ENCODE assay signal across 20 cellular contexts in genomic region chr17:58047751-58048150, GRCh38.
"Had no signal": no experiment of that assay in that cellular context is flagged by ENCODE, and none has a peak within 500 bp of the region (broad histone marks: within the 10 kb centered on the region; RNA-seq: fewer than 3 reads in every experiment).

No MANE protein-coding gene starts in this region.

- H3K36me3 Mint-ChIP-seq: activated CD4-positive, alpha-beta memory T cell treated with anti-CD3 and anti-CD28 coated beads for 36 hours; activated naive CD8-positive, alpha-beta T cell; natural killer cell treated with Interleukin-12 subunit alpha and Interleukin-12 subunit beta and Interleukin-15 and Interleukin-18, amount 100 ng/mL, for 72 hours; stimulated activated naive B cell treated with anti-CD40 and anti-IgM and Interleukin-4, amounts not matched to agents 10 μg/mL and 1 μg/mL and 100 μg/mL, for 72 hours; WTC11 had no signal

- H3K27ac Mint-ChIP-seq: activated CD4-positive, alpha-beta memory T cell treated with anti-CD3 and anti-CD28 coated beads for 36 hours; activated CD4-positive, alpha-beta T cell treated with anti-CD3 and anti-CD28 coated beads for 36 hours; activated naive CD8-positive, alpha-beta T cell; activated T-helper 1 cell treated with anti-CD3 and anti-CD28 coated beads, Interleukin-12 subunit alpha, Interleukin-12 subunit beta, Interleukin-2, Interleukin-4 antibody, amounts not matched to agents 30 ng/mL and 10 ng/mL and 1 ng/mL, durations not matched to agents 14 hours and 24 hours and 36 hours; dendritic cell treated with granulocyte-macrophage colony-stimulating factor and Interleukin-4, amounts not matched to agents 40 ng/mL and 50 ng/mL, for 4 days; natural killer cell treated with Interleukin-12 subunit alpha and Interleukin-12 subunit beta and Interleukin-15 and Interleukin-18, amount 100 ng/mL, for 72 hours; stimulated activated naive B cell treated with anti-CD40 and anti-IgM and Interleukin-4, amounts not matched to agents 10 μg/mL and 1 μg/mL and 100 μg/mL, for 72 hours; WTC11 had no signal

- H3K9me3 Mint-ChIP-seq: activated CD4-positive, alpha-beta memory T cell treated with anti-CD3 and anti-CD28 coated beads for 36 hours; activated T-helper 1 cell treated with anti-CD3 and anti-CD28 coated beads, Interleukin-12 subunit alpha, Interleukin-12 subunit beta, Interleukin-2, Interleukin-4 antibody, amounts not matched to agents 30 ng/mL and 10 ng/mL and 1 ng/mL, durations not matched to agents 14 hours and 24 hours and 36 hours; dendritic cell treated with granulocyte-macrophage colony-stimulating factor and Interleukin-4, amounts not matched to agents 40 ng/mL and 50 ng/mL, for 4 days; natural killer cell treated with Interleukin-12 subunit alpha and Interleukin-12 subunit beta and Interleukin-15 and Interleukin-18, amount 100 ng/mL, for 72 hours had no signal

- H3K4me3 Mint-ChIP-seq: activated CD4-positive, alpha-beta memory T cell treated with anti-CD3 and anti-CD28 coated beads for 36 hours; activated CD4-positive, alpha-beta T cell treated with anti-CD3 and anti-CD28 coated beads for 36 hours; activated naive CD8-positive, alpha-beta T cell; activated T-helper 1 cell treated with anti-CD3 and anti-CD28 coated beads, Interleukin-12 subunit alpha, Interleukin-12 subunit beta, Interleukin-2, Interleukin-4 antibody, amounts not matched to agents 30 ng/mL and 10 ng/mL and 1 ng/mL, durations not matched to agents 14 hours and 24 hours and 36 hours; dendritic cell treated with granulocyte-macrophage colony-stimulating factor and Interleukin-4, amounts not matched to agents 40 ng/mL and 50 ng/mL, for 4 days; natural killer cell treated with Interleukin-12 subunit alpha and Interleukin-12 subunit beta and Interleukin-15 and Interleukin-18, amount 100 ng/mL, for 72 hours; stimulated activated naive B cell treated with anti-CD40 and anti-IgM and Interleukin-4, amounts not matched to agents 10 μg/mL and 1 μg/mL and 100 μg/mL, for 72 hours had no signal

- H3K9me3 ChIP-seq: esophagus muscularis mucosa, sigmoid colon, tibial artery had no signal

- DNase-seq: activated CD4-positive, alpha-beta memory T cell treated with anti-CD3 and anti-CD28 coated beads for 36 hours; activated CD4-positive, alpha-beta T cell treated with anti-CD3 and anti-CD28 coated beads for 36 hours; activated T-cell treated with anti-CD3 and anti-CD28 coated beads for 4 hours; amniotic stem cell; effector CD8-positive, alpha-beta T cell; head of caudate nucleus; kidney; posterior cingulate gyrus; sigmoid colon; stimulated activated CD4-positive, alpha-beta T cell treated with anti-CD3 and anti-CD28 coated beads, Interleukin-4, amount 100 ng/mL, for 4 hours; stimulated activated naive B cell treated with anti-CD40 and anti-IgM and Interleukin-4, amounts not matched to agents 10 μg/mL and 1 μg/mL and 100 μg/mL, for 72 hours; substantia nigra; tibial artery had no signal

- H3K36me3 ChIP-seq: esophagus muscularis mucosa, sigmoid colon, tibial artery had no signal

- H3K27me3 ChIP-seq: sigmoid colon had no signal

- H3K27ac ChIP-seq: esophagus muscularis mucosa, tibial artery had no signal

- H3K4me1 ChIP-seq: esophagus muscularis mucosa, tibial artery had no signal

- H3K4me1 Mint-ChIP-seq: stimulated activated naive B cell treated with anti-CD40 and anti-IgM and Interleukin-4, amounts not matched to agents 10 μg/mL and 1 μg/mL and 100 μg/mL, for 72 hours had no signal

- H3K4me3 ChIP-seq: esophagus muscularis mucosa, lung, sigmoid colon, tibial artery had no signal
